In genomic region chr7:74289018-74289659, GRCh38 we compare ENCODE assay signal across 8 cellular contexts. TPM values are rescaled to one million over a fixed set of nuclear protein-coding genes. Genes with fewer than 3 reads are reported as not detected.
DNase-seq lines count a peak whose midpoint lies in the region; ATAC-seq, FAIRE-seq and TF ChIP-seq lines count a peak whose summit lies in the region.

Gene CLIP2, plus strand, starts transcription at chr7:74289407. Its CDS starts 28,140 bp downstream, at chr7:74317547.

- peak within 1 kb of the TSS; percentile 75 for H3K9ac ChIP-seq in HepG2 (ENCODE audit: insufficient read depth, low read depth, low read length)

- in situ Hi-C loops in HepG2 (cut with HindIII; ENCODE audit: extremely low pct_ligation_motif_present, low pct_unique_long_range_greater_than_20kb), result no loop called here

- no peak for FAIRE-seq in HepG2 (lab: Jason Lieb, UNC)

- peak within 1 kb of the TSS; percentile 68 for H2AFZ ChIP-seq in HepG2 (ENCODE audit: low read length)

- H3K27me3 ChIP-seq in GM06990 (replicated peaks; ENCODE audit: control insufficient read depth, insufficient read depth, low read length) (no peaks in the 10 kb centered on the region), HepG2 (ENCODE audit: control insufficient read depth in 1 of 2, insufficient read depth in 2 of 2, low read length in 2 of 2) (no peaks in the 10 kb centered on the region)

- no peaks in the 10 kb centered on the region for H3K9me3 ChIP-seq in HepG2 (ENCODE audit: low read length)

- no peak for TF ChIP-seq CTCF in GM06990 (IDR thresholded peaks at IDR 0.05; ENCODE audit: insufficient read depth, low read length, poor library complexity, severe bottlenecking)
- TF ChIP-seq CTCF in HepG2 (CRISPR knock-in tag; IDR thresholded peaks at IDR 0.05), result no peak

- TF ChIP-seq RAD21 in HepG2 (CRISPR knock-in tag; IDR thresholded peaks at IDR 0.05), result peak; percentile 51; the same call in 1 of the 2 replicates

- H3K4me2 ChIP-seq in HepG2 (ENCODE audit: low read depth, low read length), result peak within 1 kb of the TSS; percentile 96

- peaks cover 73% of the 10 kb centered on the region for H3K4me1 ChIP-seq in HepG2 (ENCODE audit: insufficient read depth, low read length)

- POLR2A ChIA-PET in HepG2 (lab: Yijun Ruan, JAX), result interaction anchor here (2.2 to 8.4 kb wide), 4 partner anchors 10 to 26 kb away, joined by 12 to 60 read pairs (median 30); no protein-coding TSS in a partner anchor

- CTCF ChIA-PET in HepG2 (lab: Yijun Ruan, JAX; ENCODE audit: low intra/inter-chr PET ratio, low total read pairs), result interaction anchor here (1.2 kb wide), 1 partner anchor 17 kb away, joined by 3 read pairs; no protein-coding TSS in a partner anchor

- H3K36me3 ChIP-seq in GM06990 (ENCODE audit: control insufficient read depth, insufficient read depth, low read length) (no peaks in the 10 kb centered on the region), HepG2 (replicated peaks in 1 of 2; ENCODE audit: control insufficient read depth in 1 of 2, insufficient read depth in 2 of 2, low read length in 2 of 2) (no peaks in the 10 kb centered on the region)

- peak within 1 kb of the TSS; percentile 31 for H3K27ac ChIP-seq in HepG2 (ENCODE audit: extremely low read length, insufficient read depth, low read length)

- 3% methylated on average over 9 of the region's 67 CpGs for WGBS in HepG2 (ENCODE audit: low lambda C conversion rate)

- TF ChIP-seq EP300 in HepG2 (IDR thresholded peaks at IDR 0.05; ENCODE audit: low read depth in 2 of 2, low read length in 2 of 2), result no peak
- TF ChIP-seq EP300 in HepG2 (CRISPR knock-in tag; IDR thresholded peaks at IDR 0.05; ENCODE audit: borderline replicate concordance), result no peak

- DNase-seq in GM06990 (ENCODE audit: extremely low read depth, insufficient read length) (peak; percentile 83), NCI-H510A treated with DMSO at 0.1 percent for 48 hours (lab: John Stamatoyannopoulos, UW) (peak; percentile 56), dermis microvascular lymphatic vessel endothelial cell (ENCODE audit: low read depth in 2 of 2) (peak in 1 of 2 donors; percentile 79), HepG2 (ENCODE audit: low spot score) (peak; percentile 41)
- DNase-seq in activated CD4-positive, alpha-beta T cell treated with anti-CD3 and anti-CD28 coated beads, Interleukin-2, amount 50 U/mL, for 48 hours, result peak; percentile 76 to 79
- DNase-seq in stimulated activated CD4-positive, alpha-beta T cell treated with anti-CD3 and anti-CD28 coated beads, Interleukin-2, amount 100 ng/mL, for 4 hours (ENCODE audit: low read depth), result peak; percentile 66

- TF ChIP-seq POLR2A in HepG2 (IDR thresholded peaks at IDR 0.05; ENCODE audit: insufficient read depth in 1 of 2, low read depth in 2 of 2, low read length in 2 of 2), result peak in 1 of 2 experiments; percentile 61; a peak in 2 of 4 replicates

- H3K4me3 ChIP-seq in GM06990 (replicated peaks; ENCODE audit: low read depth, low read length), result peak within 1 kb of the TSS; percentile 86
- H3K4me3 ChIP-seq in HepG2 (replicated peaks in 1 of 3; ENCODE audit: insufficient read depth in 1 of 3, low read depth in 2 of 3, low read length in 3 of 3), result peak within 1 kb of the TSS; percentile 66 to 90 (median 83)

- peaks cover 34% of the 10 kb centered on the region for H3K79me2 ChIP-seq in HepG2 (ENCODE audit: insufficient read depth, low read length)

- BruUV-seq in HepG2 (replicated peaks; lab: Mats Ljungman, UMichigan), result no TSS peak

- intact Hi-C loops in HepG2 (cut with micrococcal nuclease; ENCODE audit: unreplicated experiment), result loop anchor here (5.0 kb wide), 1 partner anchor 113 kb away; no protein-coding TSS in a partner anchor

- ATAC-seq in HG02798 (IDR thresholded peaks at IDR 0.05; ENCODE audit: poor library complexity, unreplicated experiment) (peak; percentile 54), HepG2 (peak; percentile 69), GM19455 (IDR thresholded peaks at IDR 0.05; ENCODE audit: unreplicated experiment) (no peak)

- no peaks in the 10 kb centered on the region for H4K20me1 ChIP-seq in HepG2 (ENCODE audit: insufficient read depth, low read length)

TF ChIP-seq in HepG2, 621 proteins besides CTCF, POLR2A, EP300 and RAD21 (continues in another document):
- TF ChIP-seq ZNF280B (CRISPR knock-in tag; IDR thresholded peaks at IDR 0.05; ENCODE audit: borderline replicate concordance) (0 out of 2 replicates have a peak, but pooled peaks have one; percentile 29), ZNF768 (CRISPR knock-in tag; IDR thresholded peaks at IDR 0.05) (peak; percentile 88), SMAD9 (CRISPR knock-in tag; IDR thresholded peaks at IDR 0.05) (no peak), ZSCAN22 (CRISPR knock-in tag; IDR thresholded peaks at IDR 0.05) (no peak), ZHX2 (IDR thresholded peaks at IDR 0.05; ENCODE audit: low read depth) (no peak), ZHX2 (CRISPR knock-in tag; IDR thresholded peaks at IDR 0.05; ENCODE audit: borderline replicate concordance) (no peak), ZNF773 (CRISPR knock-in tag; IDR thresholded peaks at IDR 0.05; ENCODE audit: borderline replicate concordance) (no peak)

RNA-seq across cellular contexts. Expression of gene CLIP2, which starts in this region (rescaled TPM):
- 28.8 and 31.5 TPM in 2 replicates for total RNA-seq in dermis microvascular lymphatic vessel endothelial cell
- 13.6 and 17.4 TPM in 2 replicates for total RNA-seq in HepG2 (2016; rRNA removed; fragmentation: Illumina TruSeq; extraction: Trizol)
- 7.5 and 7.6 TPM in 2 replicates for total RNA-seq in HepG2 (2016; cell fraction: cytosol; rRNA removed; fragmentation: Illumina TruSeq; extraction: Trizol; ENCODE audit: low read depth)
- total RNA-seq in HepG2 (2016; cell fraction: insoluble cytoplasmic fraction; rRNA removed; fragmentation: Illumina TruSeq; extraction: Trizol), result 10.6 and 19.9 TPM in 2 replicates
- 9.6 and 10.3 TPM in 2 replicates for total RNA-seq in HepG2 (2016; cell fraction: membrane; rRNA removed; fragmentation: Illumina TruSeq; extraction: Trizol)
- 15.2 and 16.4 TPM in 2 replicates for total RNA-seq in HepG2 (2016; cell fraction: nucleus; rRNA removed; fragmentation: Illumina TruSeq; extraction: Trizol)
- polyA plus RNA-seq in HepG2 (2011; rRNA removed), result 6.5 and 9.2 TPM in 2 replicates
- 6.5 and 7.4 TPM in 2 replicates for polyA plus RNA-seq in HepG2 (2011; cell fraction: cytosol; rRNA removed)
- 19.0 and 19.1 TPM in 2 replicates for polyA plus RNA-seq in HepG2 (2011; cell fraction: nucleus; rRNA removed)
- polyA plus RNA-seq in HepG2 (2012), result 14.2 and 32.5 TPM in 2 replicates
- 1.6 and 1.8 TPM in 2 replicates for polyA plus RNA-seq in HepG2 (2016; cell fraction: cytosol; fragmentation: Illumina TruSeq; extraction: Trizol; ENCODE audit: low read depth)
- polyA plus RNA-seq in HepG2 (2016; cell fraction: insoluble cytoplasmic fraction; fragmentation: Illumina TruSeq; extraction: Trizol; ENCODE audit: low read depth), result 10.0 and 13.1 TPM in 2 replicates
- polyA plus RNA-seq in HepG2 (2016; cell fraction: membrane; fragmentation: Illumina TruSeq; extraction: Trizol; ENCODE audit: low read depth), result 4.5 and 5.2 TPM in 2 replicates
- 22.6 and 24.8 TPM in 2 replicates for polyA plus RNA-seq in HepG2 (2016; cell fraction: nucleus; fragmentation: Illumina TruSeq; extraction: Trizol; ENCODE audit: insufficient read depth, low read depth)
- polyA minus RNA-seq in HepG2 (2011; rRNA and poly(A)+ RNA removed; ENCODE audit: low replicate concordance), result 2.9 and 19.1 TPM in 2 replicates
- polyA minus RNA-seq in HepG2 (2011; cell fraction: cytosol; rRNA and poly(A)+ RNA removed), result 9.1 and 11.1 TPM in 2 replicates
- polyA minus RNA-seq in HepG2 (2011; cell fraction: nucleus; rRNA and poly(A)+ RNA removed), result 14.3 and 17.3 TPM in 2 replicates
